Comparison of ENCODE assay signal across 1 cellular context in the genomic region with DNA sequence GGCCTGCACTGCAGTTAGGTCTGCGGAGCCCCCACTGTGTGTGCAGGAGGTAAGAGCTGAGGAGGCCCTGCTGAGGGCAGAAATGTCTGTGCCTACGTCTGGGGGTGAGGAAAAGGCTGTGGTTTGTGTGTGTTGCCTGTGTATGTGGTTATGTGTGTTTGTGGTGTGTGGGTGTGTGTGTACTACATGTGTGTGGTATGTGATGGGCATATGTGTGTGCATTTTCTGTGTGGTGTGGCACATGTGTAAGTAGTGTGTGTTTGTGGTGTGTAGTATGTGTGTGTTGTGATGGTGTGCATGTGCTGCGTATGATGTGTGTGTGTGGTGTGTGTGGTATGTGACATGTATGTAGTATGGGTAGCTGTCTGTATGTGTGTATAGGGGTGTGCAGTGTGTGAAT.
TF ChIP-seq lines count a peak whose summit lies in the region.

No MANE protein-coding gene starts in this region.

TF ChIP-seq in HEK293T, 16 proteins besides CTCF, POLR2A, EP300 and RAD21 (continued from another document):
- TF ChIP-seq HDGF (IDR thresholded peaks at IDR 0.05; ENCODE audit: borderline replicate concordance) (no peak), FOXA1 (IDR thresholded peaks at IDR 0.05) (no peak), SUZ12 (IDR thresholded peaks at IDR 0.05) (no peak), FOXK2 (IDR thresholded peaks at IDR 0.05) (no peak), ELF4 (IDR thresholded peaks at IDR 0.05) (no peak), TARDBP (IDR thresholded peaks at IDR 0.05) (no peak)
TF ChIP-seq in HEK293T: peak in this region for 0.
